In genomic region chr10:77936697-77937567, GRCh38 we compare ENCODE assay signal across 1 cellular context.
TF ChIP-seq lines count a peak whose summit lies in the region.

No MANE protein-coding gene starts in this region.

TF ChIP-seq in K562, 482 proteins besides CTCF, POLR2A, EP300 and RAD21 (continued from another document and continues in another):
- TF ChIP-seq, protein P1, sequence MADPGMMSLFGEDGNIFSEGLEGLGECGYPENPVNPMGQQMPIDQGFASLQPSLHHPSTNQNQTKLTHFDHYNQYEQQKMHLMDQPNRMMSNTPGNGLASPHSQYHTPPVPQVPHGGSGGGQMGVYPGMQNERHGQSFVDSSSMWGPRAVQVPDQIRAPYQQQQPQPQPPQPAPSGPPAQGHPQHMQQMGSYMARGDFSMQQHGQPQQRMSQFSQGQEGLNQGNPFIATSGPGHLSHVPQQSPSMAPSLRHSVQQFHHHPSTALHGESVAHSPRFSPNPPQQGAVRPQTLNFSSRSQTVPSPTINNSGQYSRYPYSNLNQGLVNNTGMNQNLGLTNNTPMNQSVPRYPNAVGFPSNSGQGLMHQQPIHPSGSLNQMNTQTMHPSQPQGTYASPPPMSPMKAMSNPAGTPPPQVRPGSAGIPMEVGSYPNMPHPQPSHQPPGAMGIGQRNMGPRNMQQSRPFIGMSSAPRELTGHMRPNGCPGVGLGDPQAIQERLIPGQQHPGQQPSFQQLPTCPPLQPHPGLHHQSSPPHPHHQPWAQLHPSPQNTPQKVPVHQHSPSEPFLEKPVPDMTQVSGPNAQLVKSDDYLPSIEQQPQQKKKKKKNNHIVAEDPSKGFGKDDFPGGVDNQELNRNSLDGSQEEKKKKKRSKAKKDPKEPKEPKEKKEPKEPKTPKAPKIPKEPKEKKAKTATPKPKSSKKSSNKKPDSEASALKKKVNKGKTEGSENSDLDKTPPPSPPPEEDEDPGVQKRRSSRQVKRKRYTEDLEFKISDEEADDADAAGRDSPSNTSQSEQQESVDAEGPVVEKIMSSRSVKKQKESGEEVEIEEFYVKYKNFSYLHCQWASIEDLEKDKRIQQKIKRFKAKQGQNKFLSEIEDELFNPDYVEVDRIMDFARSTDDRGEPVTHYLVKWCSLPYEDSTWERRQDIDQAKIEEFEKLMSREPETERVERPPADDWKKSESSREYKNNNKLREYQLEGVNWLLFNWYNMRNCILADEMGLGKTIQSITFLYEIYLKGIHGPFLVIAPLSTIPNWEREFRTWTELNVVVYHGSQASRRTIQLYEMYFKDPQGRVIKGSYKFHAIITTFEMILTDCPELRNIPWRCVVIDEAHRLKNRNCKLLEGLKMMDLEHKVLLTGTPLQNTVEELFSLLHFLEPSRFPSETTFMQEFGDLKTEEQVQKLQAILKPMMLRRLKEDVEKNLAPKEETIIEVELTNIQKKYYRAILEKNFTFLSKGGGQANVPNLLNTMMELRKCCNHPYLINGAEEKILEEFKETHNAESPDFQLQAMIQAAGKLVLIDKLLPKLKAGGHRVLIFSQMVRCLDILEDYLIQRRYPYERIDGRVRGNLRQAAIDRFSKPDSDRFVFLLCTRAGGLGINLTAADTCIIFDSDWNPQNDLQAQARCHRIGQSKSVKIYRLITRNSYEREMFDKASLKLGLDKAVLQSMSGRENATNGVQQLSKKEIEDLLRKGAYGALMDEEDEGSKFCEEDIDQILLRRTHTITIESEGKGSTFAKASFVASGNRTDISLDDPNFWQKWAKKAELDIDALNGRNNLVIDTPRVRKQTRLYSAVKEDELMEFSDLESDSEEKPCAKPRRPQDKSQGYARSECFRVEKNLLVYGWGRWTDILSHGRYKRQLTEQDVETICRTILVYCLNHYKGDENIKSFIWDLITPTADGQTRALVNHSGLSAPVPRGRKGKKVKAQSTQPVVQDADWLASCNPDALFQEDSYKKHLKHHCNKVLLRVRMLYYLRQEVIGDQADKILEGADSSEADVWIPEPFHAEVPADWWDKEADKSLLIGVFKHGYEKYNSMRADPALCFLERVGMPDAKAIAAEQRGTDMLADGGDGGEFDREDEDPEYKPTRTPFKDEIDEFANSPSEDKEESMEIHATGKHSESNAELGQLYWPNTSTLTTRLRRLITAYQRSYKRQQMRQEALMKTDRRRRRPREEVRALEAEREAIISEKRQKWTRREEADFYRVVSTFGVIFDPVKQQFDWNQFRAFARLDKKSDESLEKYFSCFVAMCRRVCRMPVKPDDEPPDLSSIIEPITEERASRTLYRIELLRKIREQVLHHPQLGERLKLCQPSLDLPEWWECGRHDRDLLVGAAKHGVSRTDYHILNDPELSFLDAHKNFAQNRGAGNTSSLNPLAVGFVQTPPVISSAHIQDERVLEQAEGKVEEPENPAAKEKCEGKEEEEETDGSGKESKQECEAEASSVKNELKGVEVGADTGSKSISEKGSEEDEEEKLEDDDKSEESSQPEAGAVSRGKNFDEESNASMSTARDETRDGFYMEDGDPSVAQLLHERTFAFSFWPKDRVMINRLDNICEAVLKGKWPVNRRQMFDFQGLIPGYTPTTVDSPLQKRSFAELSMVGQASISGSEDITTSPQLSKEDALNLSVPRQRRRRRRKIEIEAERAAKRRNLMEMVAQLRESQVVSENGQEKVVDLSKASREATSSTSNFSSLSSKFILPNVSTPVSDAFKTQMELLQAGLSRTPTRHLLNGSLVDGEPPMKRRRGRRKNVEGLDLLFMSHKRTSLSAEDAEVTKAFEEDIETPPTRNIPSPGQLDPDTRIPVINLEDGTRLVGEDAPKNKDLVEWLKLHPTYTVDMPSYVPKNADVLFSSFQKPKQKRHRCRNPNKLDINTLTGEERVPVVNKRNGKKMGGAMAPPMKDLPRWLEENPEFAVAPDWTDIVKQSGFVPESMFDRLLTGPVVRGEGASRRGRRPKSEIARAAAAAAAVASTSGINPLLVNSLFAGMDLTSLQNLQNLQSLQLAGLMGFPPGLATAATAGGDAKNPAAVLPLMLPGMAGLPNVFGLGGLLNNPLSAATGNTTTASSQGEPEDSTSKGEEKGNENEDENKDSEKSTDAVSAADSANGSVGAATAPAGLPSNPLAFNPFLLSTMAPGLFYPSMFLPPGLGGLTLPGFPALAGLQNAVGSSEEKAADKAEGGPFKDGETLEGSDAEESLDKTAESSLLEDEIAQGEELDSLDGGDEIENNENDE (IDR thresholded peaks at IDR 0.05; ENCODE audit: low read depth, low read length): no peak
- TF ChIP-seq ELF4 (CRISPR knock-in tag; IDR thresholded peaks at IDR 0.05): peak; percentile 8; the same call in 1 of the 2 replicates
- TF ChIP-seq ERF (CRISPR knock-in tag; IDR thresholded peaks at IDR 0.05): no peak
- no peak for TF ChIP-seq XRCC4 (IDR thresholded peaks at IDR 0.05; ENCODE audit: extremely low read depth, insufficient read depth, insufficient read length)
- no peak for TF ChIP-seq GABPB2 (CRISPR knock-in tag; conservative IDR thresholded peaks at IDR 0.05)
- peak; percentile 17 for TF ChIP-seq RBM25 (IDR thresholded peaks at IDR 0.05; ENCODE audit: low read depth, low read length, severe bottlenecking)
- no peak for TF ChIP-seq ZNF347 (CRISPR knock-in tag; IDR thresholded peaks at IDR 0.05; ENCODE audit: low read depth)
- no peak for TF ChIP-seq ZNF239 (CRISPR knock-in tag; IDR thresholded peaks at IDR 0.05)
- TF ChIP-seq SOX6 (IDR thresholded peaks at IDR 0.05): no peak
- TF ChIP-seq ZBTB40 (IDR thresholded peaks at IDR 0.05): peak; percentile 33; the same call in 1 of the 2 replicates
- no peak for TF ChIP-seq ZBTB40 (CRISPR knock-in tag; IDR thresholded peaks at IDR 0.05)
- TF ChIP-seq MGA (IDR thresholded peaks at IDR 0.05): no peak
- TF ChIP-seq HMGN3 (IDR thresholded peaks at IDR 0.05; ENCODE audit: borderline replicate concordance, extremely low read depth, insufficient read length, low read depth, low read length): no peak
- TF ChIP-seq CBFB (CRISPR knock-in tag; IDR thresholded peaks at IDR 0.05): no peak
